In the genomic region with DNA sequence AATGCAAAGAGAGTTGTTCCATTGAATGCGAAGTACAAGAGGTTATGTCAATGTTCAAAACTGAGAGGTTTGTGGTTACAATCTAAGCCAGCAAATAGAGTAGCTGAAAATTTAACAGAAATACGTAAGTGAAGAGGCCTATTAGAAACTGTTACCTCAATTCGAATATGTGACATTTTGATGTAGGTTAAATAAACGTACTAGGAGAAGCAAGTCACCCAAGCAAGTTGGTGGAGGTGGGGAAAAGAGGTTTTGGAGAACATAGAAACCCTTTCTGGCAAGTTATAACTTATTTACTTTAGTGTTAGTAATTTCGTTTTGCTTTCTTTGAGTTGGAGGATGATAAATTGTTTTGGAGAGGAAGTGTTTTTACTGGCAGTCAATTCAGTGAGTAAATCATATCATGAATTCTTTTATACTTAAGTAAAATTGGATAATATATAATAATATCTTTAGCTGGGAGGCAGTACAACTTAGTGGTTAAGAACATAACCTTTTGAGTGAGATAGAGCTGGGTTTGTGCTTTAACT, we compare ENCODE assay signal across 23 cellular contexts.
DNase-seq lines count a peak whose midpoint lies in the region; ATAC-seq and TF ChIP-seq lines count a peak whose summit lies in the region.
"Had no signal": no experiment of that assay in that cellular context is flagged by ENCODE, and none has a peak within 500 bp of the region (broad histone marks: within the 10 kb centered on the region; RNA-seq: fewer than 3 reads in every experiment).

No MANE protein-coding gene starts in this region.

- H3K9me3 ChIP-seq in PC-3 (ENCODE audit: low read length), result no peaks in the 10 kb centered on the region
- no peaks in the 10 kb centered on the region for H3K9me3 ChIP-seq in upper lobe of left lung
- H3K9me3 ChIP-seq: adrenal gland had no signal

- BruUV-seq in PC-3 (replicated peaks; lab: Mats Ljungman, UMichigan), result no TSS peak

- H3K36me3 ChIP-seq in PC-3 (ENCODE audit: low read depth, low read length), result no peaks in the 10 kb centered on the region
- no peaks in the 10 kb centered on the region for H3K36me3 ChIP-seq in upper lobe of left lung
- H3K36me3 ChIP-seq: adrenal gland had no signal

- TF ChIP-seq EP300 in upper lobe of left lung (IDR thresholded peaks at IDR 0.05), result no peak

- no peak for TF ChIP-seq CTCF in PC-3 (conservative IDR thresholded peaks at IDR 0.05; ENCODE audit: low read depth, low read length)
- no peak for TF ChIP-seq CTCF in upper lobe of left lung (IDR thresholded peaks at IDR 0.05)

- no peak overlapping the region for H3K9ac ChIP-seq in PC-3 (ENCODE audit: low read length)

- intact Hi-C loops in PC-3 (cut with micrococcal nuclease), result loop anchor here (5.0 kb wide), 2 partner anchors 94 to 641 kb away; no protein-coding TSS in a partner anchor

- ATAC-seq in PC-3 (peak; percentile 85), upper lobe of left lung (ENCODE audit: low FRiP score in 2 of 2) (no peak)
- ATAC-seq: left lobe of liver had no signal

- H3K27me3 ChIP-seq in PC-3 (ENCODE audit: low read length) (no peaks in the 10 kb centered on the region), upper lobe of left lung (no peaks in the 10 kb centered on the region)
- H3K27me3 ChIP-seq: adrenal gland had no signal

- in situ Hi-C loops in ACHN (cut with HindIII; ENCODE audit: low pct_ligation_motif_present, low pct_unique_long_range_greater_than_20kb, low sequenced_read_pairs), result no loop called here

- H3F3A ChIP-seq in PC-3 (ENCODE audit: low read length, unreplicated experiment), result no peaks in the 10 kb centered on the region

- DNase-seq in PC-3 (peak; percentile 74), dedifferentiated amniotic fluid mesenchymal stem cell (ENCODE audit: extremely low spot score) (peak; percentile 32), kidney glomerular epithelial cell (lab: John Stamatoyannopoulos, UW) (peak; percentile 16), stromal cell of bone marrow (ENCODE audit: low read depth) (peak; percentile 58), upper lobe of left lung (no peak), NOMO-1 treated with DMSO at 0.1 percent for 48 hours (lab: John Stamatoyannopoulos, UW; ENCODE audit: unreplicated experiment) (no peak), ACHN (no peak)
- DNase-seq in activated effector memory CD4-positive, alpha-beta T cell treated with Interleukin-2 at 50 U/mL for 16 hours, result no peak
- DNase-seq: activated CD4-positive, alpha-beta T cell treated with anti-CD3 and anti-CD28 coated beads for 4 hours; CD8-positive, alpha-beta memory T cell; DND-41; KG1; midbrain; NCI-H1105 treated with DMSO at 0.1 percent for 48 hours; NCI-H2081 treated with DMSO at 0.1 percent for 48 hours; NCI-H524; nephron progenitor cell; stimulated activated CD4-positive, alpha-beta T cell treated with anti-CD3 and anti-CD28 coated beads, Interleukin-15, amount 100 ng/mL, for 24 hours; stimulated activated naive CD4-positive, alpha-beta T cell; SW 1271; trophoblast cell had no signal

- H2AFZ ChIP-seq in PC-3 (ENCODE audit: low read length), result peak overlapping the region; percentile 45

- peak overlapping the region; percentile 55 for H3K4me2 ChIP-seq in PC-3 (ENCODE audit: low read length)

- no peaks in the 10 kb centered on the region for H3K9me2 ChIP-seq in PC-3 (replicated peaks; ENCODE audit: low read length)

- CTCF ChIA-PET in PC-3 (lab: Charles Lee), result no interaction called here

- no peak for TF ChIP-seq POLR2A in upper lobe of left lung (IDR thresholded peaks at IDR 0.05)

- POLR2A ChIA-PET in PC-3 (lab: Charles Lee; ENCODE audit: unreplicated experiment), result no interaction called here

- H3K4me3 ChIP-seq in PC-3 (ENCODE audit: low read length), result 0 out of 2 replicates have a peak overlapping the region, but pooled peaks have one; percentile 6
- no peak overlapping the region for H3K4me3 ChIP-seq in upper lobe of left lung
- H3K4me3 ChIP-seq: adrenal gland had no signal

- no peaks in the 10 kb centered on the region for H4K20me1 ChIP-seq in PC-3 (ENCODE audit: low read length)

- H3K4me1 ChIP-seq in PC-3 (ENCODE audit: insufficient read depth, low read length) (peaks cover 39% of the 10 kb centered on the region), upper lobe of left lung (no peaks in the 10 kb centered on the region)
- H3K4me1 ChIP-seq: adrenal gland had no signal

- H3K27ac ChIP-seq in PC-3 (ENCODE audit: low read length) (peak overlapping the region; percentile 62), upper lobe of left lung (no peak overlapping the region)

- H3K79me2 ChIP-seq in PC-3 (ENCODE audit: low read length), result no peaks in the 10 kb centered on the region

- 34% methylated on average over 5 of the region's 5 CpGs for WGBS in upper lobe of left lung, 2 donors

Comparison
In these comparisons a context has a peak if more than half of its experiments do, and no peak if none do; other contexts are left out.
1. DNase-seq: peak in PC-3 (single experiment), dedifferentiated amniotic fluid mesenchymal stem cell (single experiment), kidney glomerular epithelial cell (single experiment) and stromal cell of bone marrow (single experiment); none in activated effector memory CD4-positive, alpha-beta T cell treated with Interleukin-2 at 50 U/mL for 16 hours (single experiment), upper lobe of left lung (0 of 2), NOMO-1 treated with DMSO at 0.1 percent for 48 hours (single experiment) and ACHN (single experiment).